Comparison of ENCODE assay signal across 17 cellular contexts in the genomic region with DNA sequence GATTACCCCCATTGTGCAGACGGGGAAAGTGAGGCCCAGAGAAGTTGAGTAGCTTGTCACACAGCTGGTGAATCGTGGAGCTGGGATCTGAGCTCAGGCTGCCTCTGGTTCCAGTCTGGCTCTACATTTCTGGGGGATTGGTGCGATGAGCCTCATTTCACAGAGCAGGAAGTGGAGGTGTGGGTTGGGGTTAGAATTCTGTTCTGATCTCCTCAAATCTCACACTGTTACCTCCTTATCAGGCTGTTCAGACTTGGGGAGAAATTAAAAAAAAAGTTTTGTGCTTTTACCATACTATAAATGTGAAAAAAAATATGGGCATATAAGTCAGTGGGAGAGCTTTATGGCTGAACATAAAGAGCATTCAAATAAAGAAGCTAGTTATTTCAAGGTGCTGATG. TPM values are rescaled to one million over a fixed set of nuclear protein-coding genes. Genes with fewer than 3 reads are reported as not detected.
DNase-seq lines count a peak whose midpoint lies in the region; ATAC-seq and TF ChIP-seq lines count a peak whose summit lies in the region.
"Had no signal": no experiment of that assay in that cellular context is flagged by ENCODE, and none has a peak within 500 bp of the region (broad histone marks: within the 10 kb centered on the region; RNA-seq: fewer than 3 reads in every experiment).

No MANE protein-coding gene starts in this region.

- no peak overlapping the region for H3K9ac ChIP-seq in trophoblast cell (ENCODE audit: low read length)
- H3K9ac ChIP-seq: BLaER1 had no signal

- no peak overlapping the region for H3K4ac ChIP-seq in trophoblast cell (ENCODE audit: low read depth, low read length)

- H3K18ac ChIP-seq in trophoblast cell (ENCODE audit: low read length) = no peak overlapping the region

- peaks cover 33% of the 10 kb centered on the region for H3K4me1 Mint-ChIP-seq in activated T-cell treated with anti-CD3 and anti-CD28 coated beads, Interleukin-2, amount 50 U/mL, for 24 hours (ENCODE audit: low read depth)
- peaks cover 21% of the 10 kb centered on the region for H3K4me1 Mint-ChIP-seq in activated T-cell treated with anti-CD3 and anti-CD28 coated beads, Interleukin-2, amount 50 U/mL, for 72 hours (ENCODE audit: low read depth)
- peaks cover 47% of the 10 kb centered on the region for H3K4me1 Mint-ChIP-seq in CD4-positive, alpha-beta T cell (ENCODE audit: low read depth)

- peak; percentile 23 for DNase-seq in activated T-cell treated with anti-CD3 and anti-CD28 coated beads, Interleukin-2, amount 50 U/mL, for 24 hours
- DNase-seq in activated T-cell treated with anti-CD3 and anti-CD28 coated beads, Interleukin-2, amount 50 U/mL, for 72 hours = no peak
- DNase-seq in CD4-positive, alpha-beta T cell = no peak
- peak; percentile 67 for DNase-seq in Jurkat, Clone E6-1 (ENCODE audit: low read depth, low spot score)
- DNase-seq in trophoblast cell = no peak
- no peak for DNase-seq in NCI-H510A treated with DMSO at 0.1 percent for 48 hours (lab: John Stamatoyannopoulos, UW)
- no peak for DNase-seq in HCEC 1CT
- DNase-seq: Calu3; CD4-positive, CD25-positive, alpha-beta regulatory T cell; COR-L47; DND-41; GOT3 had no signal

- H3K4me3 Mint-ChIP-seq in activated T-cell treated with anti-CD3 and anti-CD28 coated beads, Interleukin-2, amount 50 U/mL, for 24 hours = no peak overlapping the region
- no peak overlapping the region for H3K4me3 Mint-ChIP-seq in activated T-cell treated with anti-CD3 and anti-CD28 coated beads, Interleukin-2, amount 50 U/mL, for 72 hours
- no peak overlapping the region for H3K4me3 Mint-ChIP-seq in CD4-positive, alpha-beta T cell
- H3K4me3 Mint-ChIP-seq: B cell had no signal

- no peaks in the 10 kb centered on the region for H3K79me1 ChIP-seq in trophoblast cell (ENCODE audit: low read length)

- H3K36me3 ChIP-seq in trophoblast cell (ENCODE audit: control insufficient read depth in 1 of 2, insufficient read depth in 2 of 2, low read length in 2 of 2) = no peaks in the 10 kb centered on the region
- H3K36me3 ChIP-seq: HAP-1 had no signal

- no peaks in the 10 kb centered on the region for H3K4me1 ChIP-seq in trophoblast cell (ENCODE audit: control insufficient read depth in 1 of 2, insufficient read depth in 2 of 2, low read length in 2 of 2)
- H3K4me1 ChIP-seq: HAP-1 had no signal

- H3K79me2 ChIP-seq in trophoblast cell (ENCODE audit: control insufficient read depth, insufficient read depth, low read length, poor library complexity) = no peaks in the 10 kb centered on the region

- H3K9me3 Mint-ChIP-seq in activated T-cell treated with anti-CD3 and anti-CD28 coated beads, Interleukin-2, amount 50 U/mL, for 24 hours = no peaks in the 10 kb centered on the region
- H3K9me3 Mint-ChIP-seq in activated T-cell treated with anti-CD3 and anti-CD28 coated beads, Interleukin-2, amount 50 U/mL, for 72 hours = no peaks in the 10 kb centered on the region
- H3K9me3 Mint-ChIP-seq in CD4-positive, alpha-beta T cell = no peaks in the 10 kb centered on the region
- H3K9me3 Mint-ChIP-seq: CD4-positive, CD25-positive, alpha-beta regulatory T cell had no signal

- peaks cover 10% of the 10 kb centered on the region for H3K27me3 Mint-ChIP-seq in activated T-cell treated with anti-CD3 and anti-CD28 coated beads, Interleukin-2, amount 50 U/mL, for 24 hours
- peaks cover 15% of the 10 kb centered on the region for H3K27me3 Mint-ChIP-seq in activated T-cell treated with anti-CD3 and anti-CD28 coated beads, Interleukin-2, amount 50 U/mL, for 72 hours (ENCODE audit: low read depth)
- no peaks in the 10 kb centered on the region for H3K27me3 Mint-ChIP-seq in CD4-positive, alpha-beta T cell

- H2BK5ac ChIP-seq in trophoblast cell (ENCODE audit: low read depth, low read length, poor library complexity) = no peak overlapping the region

- no peak overlapping the region for H4K12ac ChIP-seq in trophoblast cell (ENCODE audit: low read depth, low read length)

- H2AK5ac ChIP-seq in trophoblast cell (ENCODE audit: low read length) = no peak overlapping the region

- intact Hi-C loops in CD4-positive, alpha-beta T cell (cut with DNase I, micrococcal nuclease) = no loop called here

- H3K27ac ChIP-seq in CD4-positive, alpha-beta T cell (ENCODE audit: low read depth, low read length) = no peak overlapping the region
- H3K27ac ChIP-seq in trophoblast cell (ENCODE audit: low read depth, low read length) = no peak overlapping the region
- H3K27ac ChIP-seq: 22Rv1, BLaER1, C4-2B had no signal

- no peak overlapping the region for H2BK120ac ChIP-seq in trophoblast cell (ENCODE audit: insufficient read depth, low read length, poor library complexity)

- no peaks in the 10 kb centered on the region for H3K9me3 ChIP-seq in CD4-positive, alpha-beta T cell (ENCODE audit: control insufficient read depth, low read length)
- peaks cover 3% of the 10 kb centered on the region for H3K9me3 ChIP-seq in trophoblast cell (ENCODE audit: insufficient read depth, low read depth, low read length)
- H3K9me3 ChIP-seq: BLaER1, HAP-1 had no signal

- no peak for ATAC-seq in activated T-cell treated with anti-CD3 and anti-CD28 coated beads, Interleukin-2, amount 50 U/mL, for 72 hours (replicated peaks in 1 of 2)
- ATAC-seq in CD4-positive, alpha-beta T cell (ENCODE audit: poor library complexity) = peak; percentile 60

- H3K4me3 ChIP-seq in Jurkat, Clone E6-1 (ENCODE audit: low read length) = no peak overlapping the region
- H3K4me3 ChIP-seq in trophoblast cell (ENCODE audit: low read depth, low read length) = peak overlapping the region; percentile 58
- H3K4me3 ChIP-seq: BLaER1, HAP-1 had no signal

- CTCF ChIA-PET in CD4-positive, alpha-beta T cell (lab: Charles Lee) = no interaction called here

- H3K27me3 ChIP-seq in CD4-positive, alpha-beta T cell (ENCODE audit: control insufficient read depth, insufficient read depth, low read length) = no peaks in the 10 kb centered on the region
- peaks cover 2% of the 10 kb centered on the region for H3K27me3 ChIP-seq in trophoblast cell (ENCODE audit: insufficient read depth, low read length)
- H3K27me3 ChIP-seq: BLaER1 had no signal

- POLR2A ChIA-PET in CD4-positive, alpha-beta T cell (lab: Charles Lee) = interaction anchor here (1.4 to 1.5 kb wide), 2 partner anchors 64 to 119 kb away, joined by 4 to 6 read pairs; no protein-coding TSS in a partner anchor

- no peak for TF ChIP-seq CTCF in CD4-positive, alpha-beta T cell (IDR thresholded peaks at IDR 0.05)

- no CpG with 5 or more reads among the region's 3 CpGs for WGBS in trophoblast cell (ENCODE audit: extremely low coverage, insufficient coverage, insufficient read length)

- no peak overlapping the region for H2BK12ac ChIP-seq in trophoblast cell (ENCODE audit: low read length)

- H3K36me3 Mint-ChIP-seq in activated T-cell treated with anti-CD3 and anti-CD28 coated beads, Interleukin-2, amount 50 U/mL, for 24 hours (ENCODE audit: low read depth) = no peaks in the 10 kb centered on the region
- H3K36me3 Mint-ChIP-seq in activated T-cell treated with anti-CD3 and anti-CD28 coated beads, Interleukin-2, amount 50 U/mL, for 72 hours (ENCODE audit: insufficient read depth in 2 of 2) = no peaks in the 10 kb centered on the region
- H3K36me3 Mint-ChIP-seq in CD4-positive, alpha-beta T cell (ENCODE audit: low read depth) = no peaks in the 10 kb centered on the region
- H3K36me3 Mint-ChIP-seq: CD4-positive, CD25-positive, alpha-beta regulatory T cell had no signal

- H3K14ac ChIP-seq in trophoblast cell (ENCODE audit: low read length) = no peak overlapping the region

- no peak overlapping the region for H3K27ac Mint-ChIP-seq in activated T-cell treated with anti-CD3 and anti-CD28 coated beads, Interleukin-2, amount 50 U/mL, for 24 hours
- H3K27ac Mint-ChIP-seq in activated T-cell treated with anti-CD3 and anti-CD28 coated beads, Interleukin-2, amount 50 U/mL, for 72 hours = no peak overlapping the region
- no peak overlapping the region for H3K27ac Mint-ChIP-seq in CD4-positive, alpha-beta T cell
- H3K27ac Mint-ChIP-seq: B cell had no signal

- no peak overlapping the region for H2AFZ ChIP-seq in trophoblast cell (ENCODE audit: insufficient read depth, low read length, poor library complexity)

- H3K23ac ChIP-seq in trophoblast cell (ENCODE audit: low read length) = no peak overlapping the region

- H4K8ac ChIP-seq in trophoblast cell (ENCODE audit: low read depth, low read length) = no peak overlapping the region

- no peak overlapping the region for H4K91ac ChIP-seq in trophoblast cell (ENCODE audit: low read depth, low read length)

- no peak overlapping the region for H3K4me2 ChIP-seq in trophoblast cell (ENCODE audit: low read length)

RNA-seq across cellular contexts. Expression of gene SH3RF3, which starts 21.6 kb away (rescaled TPM):
- 1 to 10 TPM; 1.0 to 1.2 TPM for total RNA-seq in activated T-cell treated with anti-CD3 and anti-CD28 coated beads, Interleukin-2, amount 50 U/mL, for 72 hours
- 1 to 10 TPM; 5.2 to 5.9 TPM for total RNA-seq in CD4-positive, alpha-beta T cell
- polyA plus RNA-seq in Jurkat, Clone E6-1 (2012; ENCODE audit: insufficient read depth, insufficient read length) = 1.2 TPM
- polyA plus RNA-seq in trophoblast cell (2013) = 1.2 and 1.3 TPM in 2 replicates

Comparison
In these comparisons a context has a peak if more than half of its experiments do, and no peak if none do; other contexts are left out.
1. DNase-seq: peak in activated T-cell treated with anti-CD3 and anti-CD28 coated beads, Interleukin-2, amount 50 U/mL, for 24 hours (single experiment) and Jurkat, Clone E6-1 (single experiment); none in activated T-cell treated with anti-CD3 and anti-CD28 coated beads, Interleukin-2, amount 50 U/mL, for 72 hours (0 of 2), CD4-positive, alpha-beta T cell (0 of 10), trophoblast cell (0 of 2), NCI-H510A treated with DMSO at 0.1 percent for 48 hours (single experiment) and HCEC 1CT (single experiment).